31 cellular contexts compared by ENCODE assay signal in the genomic region with DNA sequence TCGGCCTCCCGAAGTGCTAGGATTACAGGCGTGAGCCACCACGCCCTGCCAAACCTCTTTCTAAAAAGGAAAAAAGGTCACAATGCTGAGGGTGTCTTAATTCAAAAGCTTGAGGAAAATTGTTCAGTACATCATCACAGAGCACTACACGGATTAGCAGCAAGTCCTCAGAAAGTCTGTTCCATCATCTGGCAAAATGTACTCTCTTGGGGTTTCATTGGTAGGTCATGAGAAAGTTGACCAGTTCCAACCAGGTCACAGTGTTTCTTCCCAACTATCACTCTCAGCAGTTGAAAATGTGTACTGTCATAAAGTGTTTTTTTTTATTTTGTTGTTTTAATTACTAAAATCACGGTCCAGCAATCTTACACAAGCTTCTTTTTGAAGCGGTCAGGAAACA.
"Had no signal": no experiment of that assay in that cellular context is flagged by ENCODE, and none has a peak within 500 bp of the region (broad histone marks: within the 10 kb centered on the region; RNA-seq: fewer than 3 reads in every experiment).

No MANE protein-coding gene starts in this region.

- H3K27me3 ChIP-seq: ascending aorta, cardiac muscle cell had no signal

- ATAC-seq: activated CD8-positive, alpha-beta memory T cell treated with anti-CD3 and anti-CD28 coated beads, Interleukin-2, amount 10 ng/mL, durations not matched to agents 7 days and 5 days; activated CD8-positive, alpha-beta T cell treated with anti-CD3 and anti-CD28 coated beads, Interleukin-2, amount 10 ng/mL, durations not matched to agents 7 days and 5 days; activated naive CD8-positive, alpha-beta T cell treated with anti-CD3 and anti-CD28 coated beads, Interleukin-2, amount 50 U/mL, for 24 hours had no signal

- DNase-seq: activated B cell treated with CpG ODN at 0.5 μM for 24 hours; activated CD4-positive, alpha-beta memory T cell treated with anti-CD3 and anti-CD28 coated beads, Interleukin-2, amount 10 ng/mL, durations not matched to agents 7 days and 5 days; activated CD4-positive, alpha-beta T cell treated with anti-CD3 and anti-CD28 coated beads for 48 hours; activated CD4-positive, alpha-beta T cell treated with anti-CD3 and anti-CD28 coated beads, Interleukin-2, amount 10 ng/mL, durations not matched to agents 7 days and 5 days; activated CD4-positive, alpha-beta T cell treated with anti-CD3 and anti-CD28 coated beads, Interleukin-2, amount 50 U/mL, for 48 hours; activated CD4-positive, CD25-positive, alpha-beta regulatory T cell treated with anti-CD3 and anti-CD28 coated beads, Interleukin-2, amount 50 U/mL, for 72 hours; activated CD8-positive, alpha-beta memory T cell treated with anti-CD3 and anti-CD28 coated beads for 24 hours; activated CD8-positive, alpha-beta memory T cell treated with anti-CD3 and anti-CD28 coated beads, Interleukin-2, amount 10 ng/mL, durations not matched to agents 7 days and 5 days; activated CD8-positive, alpha-beta memory T cell treated with anti-CD3 and anti-CD28 coated beads, Interleukin-2, amount 50 U/mL, for 48 hours; activated CD8-positive, alpha-beta T cell treated with anti-CD3 and anti-CD28 coated beads, Interleukin-2, amount 10 ng/mL, durations not matched to agents 7 days and 5 days; activated effector memory CD4-positive, alpha-beta T cell treated with Interleukin-2 at 50 U/mL for 16 hours; activated gamma-delta T cell; activated naive CD4-positive, alpha-beta T cell treated with anti-CD3 and anti-CD28 coated beads, Interleukin-2, amount 10 ng/mL, durations not matched to agents 7 days and 5 days; activated naive CD4-positive, alpha-beta T cell treated with Interleukin-2 at 50 U/mL for 16 hours; activated naive CD8-positive, alpha-beta T cell treated with anti-CD3 and anti-CD28 coated beads, Interleukin-2, amount 10 ng/mL, durations not matched to agents 7 days and 5 days; activated naive CD8-positive, alpha-beta T cell treated with anti-CD3 and anti-CD28 coated beads, Interleukin-2, amount 50 U/mL, for 24 hours; activated T-cell treated with anti-CD3 and anti-CD28 coated beads, Interleukin-2, amount 50 U/mL, for 24 hours; activated T-cell treated with anti-CD3 and anti-CD28 coated beads, Interleukin-2, amount 50 U/mL, for 48 hours; anterior cingulate cortex; central memory CD4-positive, alpha-beta T cell; T-helper 1 cell; T-helper 2 cell; T-helper 9 cell had no signal

- H3K36me3 Mint-ChIP-seq: activated CD8-positive, alpha-beta memory T cell treated with anti-CD3 and anti-CD28 coated beads, Interleukin-2, amount 10 ng/mL, durations not matched to agents 7 days and 5 days; activated naive CD4-positive, alpha-beta T cell treated with anti-CD3 and anti-CD28 coated beads, Interleukin-2, amount 10 ng/mL, durations not matched to agents 7 days and 5 days; activated naive CD4-positive, alpha-beta T cell treated with anti-CD3 and anti-CD28 coated beads, Interleukin-2, amount 50 U/mL, for 24 hours; activated naive CD8-positive, alpha-beta T cell; activated naive CD8-positive, alpha-beta T cell treated with anti-CD3 and anti-CD28 coated beads, Interleukin-2, amount 10 ng/mL, durations not matched to agents 7 days and 5 days had no signal

- H3K4me3 Mint-ChIP-seq: activated B cell treated with CpG ODN at 0.5 μM for 24 hours; activated CD4-positive, alpha-beta memory T cell treated with anti-CD3 and anti-CD28 coated beads, Interleukin-2, amount 10 ng/mL, durations not matched to agents 7 days and 5 days; activated CD4-positive, alpha-beta T cell treated with anti-CD3 and anti-CD28 coated beads, Interleukin-2, amount 10 ng/mL, durations not matched to agents 7 days and 5 days; activated CD8-positive, alpha-beta memory T cell treated with anti-CD3 and anti-CD28 coated beads, Interleukin-2, amount 10 ng/mL, durations not matched to agents 7 days and 5 days; activated CD8-positive, alpha-beta T cell treated with anti-CD3 and anti-CD28 coated beads, Interleukin-2, amount 10 ng/mL, durations not matched to agents 7 days and 5 days; activated naive CD4-positive, alpha-beta T cell treated with anti-CD3 and anti-CD28 coated beads, Interleukin-2, amount 10 ng/mL, durations not matched to agents 7 days and 5 days; activated naive CD4-positive, alpha-beta T cell treated with anti-CD3 and anti-CD28 coated beads, Interleukin-2, amount 50 U/mL, for 24 hours; activated naive CD8-positive, alpha-beta T cell; activated naive CD8-positive, alpha-beta T cell treated with anti-CD3 and anti-CD28 coated beads, Interleukin-2, amount 10 ng/mL, durations not matched to agents 7 days and 5 days; activated naive CD8-positive, alpha-beta T cell treated with anti-CD3 and anti-CD28 coated beads, Interleukin-2, amount 50 U/mL, for 24 hours; activated T-cell treated with anti-CD3 and anti-CD28 coated beads, Interleukin-2, amount 50 U/mL, for 24 hours; T-helper 1 cell treated with Interleukin-12 subunit alpha and Interleukin-12 subunit beta and Interleukin-4 antibody, amounts not matched to agents 30 μg/mL and 1 μg/mL, for 36 hours; T-helper 2 cell treated with Interferon-gamma antibody and Interleukin-4, amounts not matched to agents 5 μg/mL and 100 μg/mL, for 36 hours had no signal

- H3K27ac Mint-ChIP-seq: activated B cell treated with CpG ODN at 0.5 μM for 24 hours; activated CD4-positive, alpha-beta memory T cell treated with anti-CD3 and anti-CD28 coated beads, Interleukin-2, amount 10 ng/mL, durations not matched to agents 7 days and 5 days; activated CD4-positive, alpha-beta T cell treated with anti-CD3 and anti-CD28 coated beads, Interleukin-2, amount 10 ng/mL, durations not matched to agents 7 days and 5 days; activated CD8-positive, alpha-beta memory T cell treated with anti-CD3 and anti-CD28 coated beads, Interleukin-2, amount 10 ng/mL, durations not matched to agents 7 days and 5 days; activated CD8-positive, alpha-beta T cell treated with anti-CD3 and anti-CD28 coated beads, Interleukin-2, amount 10 ng/mL, durations not matched to agents 7 days and 5 days; activated naive CD4-positive, alpha-beta T cell treated with anti-CD3 and anti-CD28 coated beads, Interleukin-2, amount 10 ng/mL, durations not matched to agents 7 days and 5 days; activated naive CD4-positive, alpha-beta T cell treated with anti-CD3 and anti-CD28 coated beads, Interleukin-2, amount 50 U/mL, for 24 hours; activated naive CD8-positive, alpha-beta T cell; activated naive CD8-positive, alpha-beta T cell treated with anti-CD3 and anti-CD28 coated beads, Interleukin-2, amount 10 ng/mL, durations not matched to agents 7 days and 5 days; activated naive CD8-positive, alpha-beta T cell treated with anti-CD3 and anti-CD28 coated beads, Interleukin-2, amount 50 U/mL, for 24 hours; activated T-cell treated with anti-CD3 and anti-CD28 coated beads, Interleukin-2, amount 50 U/mL, for 24 hours; activated T-helper 2 cell treated with anti-CD3 and anti-CD28 coated beads, Interferon-gamma antibody, Interleukin-2, Interleukin-4, amounts not matched to agents 10 μg/mL and 5 μg/mL and 100 μg/mL, durations not matched to agents 14 hours and 24 hours and 36 hours; T-helper 1 cell treated with Interleukin-12 subunit alpha and Interleukin-12 subunit beta and Interleukin-4 antibody, amounts not matched to agents 30 μg/mL and 1 μg/mL, for 36 hours; T-helper 2 cell treated with Interferon-gamma antibody and Interleukin-4, amounts not matched to agents 5 μg/mL and 100 μg/mL, for 36 hours had no signal

- H3K9me3 ChIP-seq: ascending aorta had no signal

- H3K4me3 ChIP-seq: ascending aorta, cardiac muscle cell had no signal

- H3K27me3 Mint-ChIP-seq: activated B cell treated with CpG ODN at 0.5 μM for 24 hours; activated CD4-positive, alpha-beta memory T cell treated with anti-CD3 and anti-CD28 coated beads, Interleukin-2, amount 10 ng/mL, durations not matched to agents 7 days and 5 days; activated CD4-positive, alpha-beta T cell treated with anti-CD3 and anti-CD28 coated beads, Interleukin-2, amount 10 ng/mL, durations not matched to agents 7 days and 5 days; activated CD8-positive, alpha-beta memory T cell treated with anti-CD3 and anti-CD28 coated beads, Interleukin-2, amount 10 ng/mL, durations not matched to agents 7 days and 5 days; activated naive CD4-positive, alpha-beta T cell treated with anti-CD3 and anti-CD28 coated beads, Interleukin-2, amount 10 ng/mL, durations not matched to agents 7 days and 5 days; activated naive CD4-positive, alpha-beta T cell treated with anti-CD3 and anti-CD28 coated beads, Interleukin-2, amount 50 U/mL, for 24 hours; activated naive CD8-positive, alpha-beta T cell; activated naive CD8-positive, alpha-beta T cell treated with anti-CD3 and anti-CD28 coated beads, Interleukin-2, amount 10 ng/mL, durations not matched to agents 7 days and 5 days; activated naive CD8-positive, alpha-beta T cell treated with anti-CD3 and anti-CD28 coated beads, Interleukin-2, amount 50 U/mL, for 24 hours; activated T-cell treated with anti-CD3 and anti-CD28 coated beads, Interleukin-2, amount 50 U/mL, for 24 hours; brain had no signal

- H3K4me1 Mint-ChIP-seq: activated B cell treated with CpG ODN at 0.5 μM for 24 hours; activated CD4-positive, alpha-beta memory T cell treated with anti-CD3 and anti-CD28 coated beads, Interleukin-2, amount 10 ng/mL, durations not matched to agents 7 days and 5 days; activated CD4-positive, alpha-beta T cell treated with anti-CD3 and anti-CD28 coated beads, Interleukin-2, amount 10 ng/mL, durations not matched to agents 7 days and 5 days; activated CD8-positive, alpha-beta memory T cell treated with anti-CD3 and anti-CD28 coated beads, Interleukin-2, amount 10 ng/mL, durations not matched to agents 7 days and 5 days; activated naive CD4-positive, alpha-beta T cell treated with anti-CD3 and anti-CD28 coated beads, Interleukin-2, amount 10 ng/mL, durations not matched to agents 7 days and 5 days; activated naive CD4-positive, alpha-beta T cell treated with anti-CD3 and anti-CD28 coated beads, Interleukin-2, amount 50 U/mL, for 24 hours; activated naive CD8-positive, alpha-beta T cell treated with anti-CD3 and anti-CD28 coated beads, Interleukin-2, amount 10 ng/mL, durations not matched to agents 7 days and 5 days; activated naive CD8-positive, alpha-beta T cell treated with anti-CD3 and anti-CD28 coated beads, Interleukin-2, amount 50 U/mL, for 24 hours had no signal

- H3K27ac ChIP-seq: ascending aorta, cardiac muscle cell had no signal
